Comparison of ENCODE assay signal across 1 cellular context in the genomic region with DNA sequence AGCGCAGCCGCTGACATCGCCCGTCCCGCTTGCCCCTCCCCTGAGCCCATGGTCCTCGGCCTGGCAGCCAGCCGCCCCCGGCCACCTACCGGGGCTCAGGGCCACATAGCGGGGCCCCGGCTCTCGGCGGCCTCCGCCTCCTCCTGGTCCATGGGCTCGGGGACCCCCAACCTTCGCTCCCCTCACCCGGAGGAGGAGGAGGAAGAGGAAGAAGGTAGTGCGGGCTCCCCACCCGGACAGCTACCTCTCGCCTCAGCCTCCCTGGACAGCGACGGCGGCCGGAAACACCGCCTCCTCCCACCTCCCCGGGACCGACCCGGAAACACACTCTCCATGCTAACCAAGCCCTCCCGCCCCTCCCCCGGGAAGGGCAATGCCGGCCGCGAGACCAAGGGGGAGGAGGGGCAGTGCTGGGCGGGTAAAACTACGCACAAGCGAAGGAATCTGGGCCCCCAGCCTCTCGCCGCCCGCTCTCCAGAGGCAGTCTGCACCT.
TF ChIP-seq lines count a peak whose summit lies in the region.

A gene (minus strand): TSS at position 286 of the 493 bp plus-strand sequence. CDS start 2,912 bp downstream, outside the sequence.

TF ChIP-seq in A549, 52 proteins besides CTCF, POLR2A, EP300 and RAD21 (continued from another document):
- TF ChIP-seq, protein P1, sequence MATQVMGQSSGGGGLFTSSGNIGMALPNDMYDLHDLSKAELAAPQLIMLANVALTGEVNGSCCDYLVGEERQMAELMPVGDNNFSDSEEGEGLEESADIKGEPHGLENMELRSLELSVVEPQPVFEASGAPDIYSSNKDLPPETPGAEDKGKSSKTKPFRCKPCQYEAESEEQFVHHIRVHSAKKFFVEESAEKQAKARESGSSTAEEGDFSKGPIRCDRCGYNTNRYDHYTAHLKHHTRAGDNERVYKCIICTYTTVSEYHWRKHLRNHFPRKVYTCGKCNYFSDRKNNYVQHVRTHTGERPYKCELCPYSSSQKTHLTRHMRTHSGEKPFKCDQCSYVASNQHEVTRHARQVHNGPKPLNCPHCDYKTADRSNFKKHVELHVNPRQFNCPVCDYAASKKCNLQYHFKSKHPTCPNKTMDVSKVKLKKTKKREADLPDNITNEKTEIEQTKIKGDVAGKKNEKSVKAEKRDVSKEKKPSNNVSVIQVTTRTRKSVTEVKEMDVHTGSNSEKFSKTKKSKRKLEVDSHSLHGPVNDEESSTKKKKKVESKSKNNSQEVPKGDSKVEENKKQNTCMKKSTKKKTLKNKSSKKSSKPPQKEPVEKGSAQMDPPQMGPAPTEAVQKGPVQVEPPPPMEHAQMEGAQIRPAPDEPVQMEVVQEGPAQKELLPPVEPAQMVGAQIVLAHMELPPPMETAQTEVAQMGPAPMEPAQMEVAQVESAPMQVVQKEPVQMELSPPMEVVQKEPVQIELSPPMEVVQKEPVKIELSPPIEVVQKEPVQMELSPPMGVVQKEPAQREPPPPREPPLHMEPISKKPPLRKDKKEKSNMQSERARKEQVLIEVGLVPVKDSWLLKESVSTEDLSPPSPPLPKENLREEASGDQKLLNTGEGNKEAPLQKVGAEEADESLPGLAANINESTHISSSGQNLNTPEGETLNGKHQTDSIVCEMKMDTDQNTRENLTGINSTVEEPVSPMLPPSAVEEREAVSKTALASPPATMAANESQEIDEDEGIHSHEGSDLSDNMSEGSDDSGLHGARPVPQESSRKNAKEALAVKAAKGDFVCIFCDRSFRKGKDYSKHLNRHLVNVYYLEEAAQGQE (IDR thresholded peaks at IDR 0.05), result 0 out of 2 replicates have a peak, but pooled peaks have one; percentile 57
- TF ChIP-seq HOXB13 (CRISPR knock-in tag; IDR thresholded peaks at IDR 0.05; ENCODE audit: low read depth), result no peak
